1 cellular context compared by ENCODE assay signal in genomic region chr13:75505966-75506365, GRCh38.
TF ChIP-seq lines count a peak whose summit lies in the region.

No MANE protein-coding gene starts in this region.

TF ChIP-seq in WTC11, 78 proteins besides CTCF, POLR2A, EP300 and RAD21 (continued from another document):
- TF ChIP-seq ZNF532 (CRISPR knock-in tag; IDR thresholded peaks at IDR 0.05; ENCODE audit: borderline replicate concordance) (no peak), ZNF281 (CRISPR knock-in tag; IDR thresholded peaks at IDR 0.05) (no peak), ZNF425 (CRISPR knock-in tag; conservative IDR thresholded peaks at IDR 0.05) (no peak), NR2C2 (CRISPR knock-in tag; IDR thresholded peaks at IDR 0.05) (no peak), ATF2 (CRISPR knock-in tag; IDR thresholded peaks at IDR 0.05; ENCODE audit: borderline replicate concordance, low read depth) (no peak), SP1 (CRISPR knock-in tag; conservative IDR thresholded peaks at IDR 0.05) (no peak), ATF3 (CRISPR knock-in tag; conservative IDR thresholded peaks at IDR 0.05) (no peak)
TF ChIP-seq in WTC11: peak in this region for 0.
